In the genomic region with DNA sequence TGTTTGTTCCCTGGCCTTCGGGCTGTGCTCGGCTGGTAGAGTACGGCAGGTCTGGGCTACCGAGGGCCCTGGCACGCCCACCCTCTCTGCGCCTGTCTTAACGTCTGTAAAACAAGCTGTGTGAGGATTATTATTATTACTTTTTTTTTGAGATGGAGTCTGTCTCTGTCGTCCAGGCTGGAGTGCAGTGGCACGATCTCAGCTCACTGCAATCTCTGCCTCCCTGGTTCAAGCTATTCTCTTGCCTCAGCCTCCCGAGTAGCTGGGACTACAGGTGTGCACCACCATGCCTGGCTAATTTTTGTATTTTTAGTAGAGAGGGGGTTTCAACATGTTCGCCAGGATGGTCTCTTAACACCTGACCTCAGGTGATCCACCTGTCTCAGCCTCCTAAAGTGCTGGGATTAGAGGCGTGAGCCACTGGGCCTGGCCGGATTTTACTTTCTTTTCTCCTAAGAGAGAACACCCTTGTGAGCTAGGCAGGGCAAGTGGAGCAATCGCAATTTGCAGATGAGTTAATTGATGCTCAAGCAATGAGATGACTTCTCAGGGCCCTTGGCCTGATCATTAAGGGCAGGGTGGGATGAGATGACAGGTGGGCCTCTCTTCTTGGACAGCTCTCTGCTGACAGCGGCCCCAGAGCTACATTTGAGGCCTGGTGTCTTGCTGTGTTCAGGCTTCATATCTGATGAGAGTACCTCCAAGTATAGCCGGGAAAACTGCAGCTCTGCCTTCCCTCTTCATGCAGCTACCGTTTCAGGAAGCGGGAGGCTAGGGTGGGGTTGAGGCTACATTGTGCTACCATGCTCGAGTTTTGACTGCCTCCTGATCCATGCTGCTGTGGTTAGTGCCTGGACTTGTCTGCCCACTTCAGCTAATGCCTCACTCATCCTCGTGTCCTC, we compare ENCODE assay signal across 8 cellular contexts. TPM values are rescaled to one million over a fixed set of nuclear protein-coding genes. Genes with fewer than 3 reads are reported as not detected.
A peak's percentile ranks its signal among the peaks of the same experiment; 100 is the strongest.
DNase-seq lines count a peak whose midpoint lies in the region; ATAC-seq and TF ChIP-seq lines count a peak whose summit lies in the region.

No MANE protein-coding gene starts in this region.

- in situ Hi-C loops in GM13976 (cut with MboI; ENCODE audit: low sequenced_read_pairs, unreplicated experiment) = loop anchor here (10.0 kb wide), 2 partner anchors 55 to 165 kb away; no protein-coding TSS in a partner anchor

- no peaks in the 10 kb centered on the region for H3K9me3 ChIP-seq in right cardiac atrium (ENCODE audit: control insufficient read depth, low read length)

- H3K4me3 Mint-ChIP-seq in activated CD4-positive, alpha-beta memory T cell treated with anti-CD3 and anti-CD28 coated beads for 36 hours = peak overlapping the region; percentile 92

- DNase-seq in NCI-H1694 (lab: John Stamatoyannopoulos, UW) (peak; percentile 39), NCI-H1694 treated with DMSO at 0.1 percent for 48 hours (lab: John Stamatoyannopoulos, UW) (no peak), right cardiac atrium (no peak), GM13976 (ENCODE audit: low spot score) (no peak), anterior cingulate cortex (lab: John Stamatoyannopoulos, UW) (no peak)
- no peak for DNase-seq in activated CD4-positive, alpha-beta memory T cell treated with anti-CD3 and anti-CD28 coated beads for 36 hours

- peak; percentile 23 for ATAC-seq in HG02884 (IDR thresholded peaks at IDR 0.05; ENCODE audit: unreplicated experiment)
- peak; percentile 45 to 56 for ATAC-seq in right cardiac atrium

- peak overlapping the region; percentile 81 for H3K27ac Mint-ChIP-seq in activated CD4-positive, alpha-beta memory T cell treated with anti-CD3 and anti-CD28 coated beads for 36 hours

- peak overlapping the region; percentile 96 for H3K27ac ChIP-seq in right cardiac atrium (ENCODE audit: low read length)
- H3K27ac ChIP-seq in skin epidermis = peak overlapping the region; percentile 50 to 96 (median 91)

- TF ChIP-seq CTCF in GM13976 (IDR thresholded peaks at IDR 0.05; ENCODE audit: borderline replicate concordance, control extremely low read depth, extremely low read depth, insufficient read depth, missing control alignments) = no peak

- 41% methylated on average over 20 of the region's 20 CpGs for WGBS in right cardiac atrium

- H3K27me3 Mint-ChIP-seq in activated CD4-positive, alpha-beta memory T cell treated with anti-CD3 and anti-CD28 coated beads for 36 hours = no peaks in the 10 kb centered on the region

- peak overlapping the region; percentile 82 for H3K4me3 ChIP-seq in right cardiac atrium (ENCODE audit: low read length)
- H3K4me3 ChIP-seq in skin epidermis = peak overlapping the region; percentile 54 to 89 (median 81)

- H3K4me1 ChIP-seq in right cardiac atrium (ENCODE audit: control insufficient read depth, insufficient read depth, low read length) = peaks cover 2% of the 10 kb centered on the region

- intact Hi-C loops in activated CD4-positive, alpha-beta memory T cell treated with anti-CD3 and anti-CD28 coated beads for 36 hours (cut with micrococcal nuclease) = loop anchor here (1.0 to 5.0 kb wide), 6 partner anchors 13 to 360 kb away; a partner anchor contains a TSS
- intact Hi-C loops in right cardiac atrium (cut with DNase I) = loop anchor here (1.0 to 5.0 kb wide), 5 partner anchors 143 to 168 kb away; a partner anchor contains a TSS

- no peaks in the 10 kb centered on the region for H3K9me3 Mint-ChIP-seq in activated CD4-positive, alpha-beta memory T cell treated with anti-CD3 and anti-CD28 coated beads for 36 hours

- peaks cover 13% of the 10 kb centered on the region for H3K36me3 Mint-ChIP-seq in activated CD4-positive, alpha-beta memory T cell treated with anti-CD3 and anti-CD28 coated beads for 36 hours

- CTCF ChIA-PET in activated CD4-positive, alpha-beta memory T cell treated with anti-CD3 and anti-CD28 coated beads for 36 hours (lab: Charles Lee) = interaction anchor here (0.6 to 4.6 kb wide), 23 partner anchors 9 to 359 kb away, joined by 3 to 40 read pairs (median 5); a partner anchor contains a TSS

- POLR2A ChIA-PET in activated CD4-positive, alpha-beta memory T cell treated with anti-CD3 and anti-CD28 coated beads for 36 hours (lab: Charles Lee) = interaction anchor here (0.5 to 3.1 kb wide), 11 partner anchors 10 to 514 kb away, joined by 3 to 13 read pairs (median 5); a partner anchor contains a TSS

- H3K27me3 ChIP-seq in right cardiac atrium (ENCODE audit: control insufficient read depth, insufficient read depth) = no peaks in the 10 kb centered on the region

- peaks cover 42% of the 10 kb centered on the region for H3K4me1 Mint-ChIP-seq in activated CD4-positive, alpha-beta memory T cell treated with anti-CD3 and anti-CD28 coated beads for 36 hours (ENCODE audit: low read depth)

RNA-seq across cellular contexts. Expression of a gene that starts 0.9 kb away (rescaled TPM):
- 10 to 100 TPM; 22.4 to 25.2 TPM for total RNA-seq in activated CD4-positive, alpha-beta memory T cell treated with anti-CD3 and anti-CD28 coated beads for 36 hours
- total RNA-seq in right cardiac atrium = 10 to 100 TPM; 17.0 to 25.5 (median 22.4) TPM
- 34.8 TPM for polyA plus RNA-seq in right cardiac atrium

RNA-seq across cellular contexts. Expression of a gene that starts 13.0 kb away (rescaled TPM):
- total RNA-seq in activated CD4-positive, alpha-beta memory T cell treated with anti-CD3 and anti-CD28 coated beads for 36 hours = 100 to 1,000 TPM; 422 to 429 TPM
- total RNA-seq in right cardiac atrium = 10 to 100 TPM; 34.5 to 43.0 (median 39.0) TPM
- polyA plus RNA-seq in right cardiac atrium = 29.7 TPM

Comparison
In these comparisons a context has a peak if more than half of its experiments do, and no peak if none do; other contexts are left out.
1. RNA of a gene that starts 13.0 kb away (total RNA-seq): 422 to 429 TPM in activated CD4-positive, alpha-beta memory T cell treated with anti-CD3 and anti-CD28 coated beads for 36 hours; 34.5 to 43.0 TPM in right cardiac atrium; every median in the first group is over 4 times any median in the second.